Comparison of ENCODE assay signal across 8 cellular contexts in the genomic region with DNA sequence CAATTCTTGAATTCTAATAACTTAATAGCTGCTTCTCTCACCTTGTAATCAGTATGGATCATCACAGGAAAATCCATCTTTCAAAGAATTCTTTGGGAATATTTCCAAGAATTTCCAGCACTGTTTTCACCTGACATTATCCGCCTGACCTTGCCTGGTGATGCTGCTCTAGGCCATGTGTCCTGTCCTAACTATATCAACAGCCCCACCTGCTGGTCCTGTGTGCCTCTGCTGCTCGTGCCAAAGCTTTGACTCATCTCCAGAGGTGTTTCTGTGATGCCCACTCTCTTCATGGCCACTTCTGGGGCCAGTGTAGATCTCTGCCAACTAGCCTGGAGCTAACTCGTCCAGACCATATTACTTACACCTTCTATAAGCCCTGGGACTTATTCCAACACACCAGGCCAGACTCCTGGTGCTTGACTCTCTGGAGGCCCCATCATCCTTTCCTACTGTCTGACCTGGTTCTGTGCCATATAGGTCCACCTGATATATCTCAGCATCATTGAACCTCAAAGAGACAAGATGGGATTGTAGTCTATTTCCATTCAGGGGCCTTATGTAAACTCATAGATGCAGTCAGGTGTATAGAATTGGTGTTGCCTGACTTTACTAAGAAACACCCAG.
DNase-seq lines count a peak whose midpoint lies in the region; ATAC-seq and TF ChIP-seq lines count a peak whose summit lies in the region.

No MANE protein-coding gene starts in this region.

- POLR2A ChIA-PET in OCI-LY7 (lab: Charles Lee): interaction anchor here (0.6 kb wide), 1 partner anchor 66 kb away, joined by 4 read pairs; no protein-coding TSS in a partner anchor

- no peak for TF ChIP-seq EP300 in transverse colon (IDR thresholded peaks at IDR 0.05; ENCODE audit: low read depth)

- H3K4ac ChIP-seq in neuronal stem cell (ENCODE audit: low read length): no peak overlapping the region

- H2BK5ac ChIP-seq in neuronal stem cell (ENCODE audit: low read length): no peak overlapping the region

- H2AK5ac ChIP-seq in neuronal stem cell (ENCODE audit: low read depth, low read length): no peak overlapping the region

- no TSS peak for BruUV-seq in OCI-LY7 (replicated peaks; lab: Mats Ljungman, UMichigan)

- in situ Hi-C loops in transverse colon (cut with MboI; ENCODE audit: low pct_ligation_motif_present in 1 of 4, low pct_unique_long_range_greater_than_20kb in 1 of 4, low sequenced_read_pairs in 3 of 4): no loop called here

- H3K4me1 ChIP-seq in OCI-LY7 (ENCODE audit: insufficient read depth, low read length, poor library complexity, severe bottlenecking) (no peaks in the 10 kb centered on the region), fibroblast of lung (ENCODE audit: control insufficient read depth, extremely low read depth, insufficient read depth, low read length) (no peaks in the 10 kb centered on the region), neuronal stem cell (ENCODE audit: control insufficient read depth in 2 of 2, insufficient read depth in 1 of 2, low read depth in 1 of 2, low read length in 2 of 2) (peaks cover 5 to 11% of the 10 kb centered on the region in 2 donors), transverse colon (no peaks in the 10 kb centered on the region)

- no peaks in the 10 kb centered on the region for H3K36me3 ChIP-seq in OCI-LY7 (ENCODE audit: insufficient read depth, low read length)
- no peaks in the 10 kb centered on the region for H3K36me3 ChIP-seq in fibroblast of lung (ENCODE audit: control insufficient read depth, insufficient read depth, low read length)
- no peaks in the 10 kb centered on the region for H3K36me3 ChIP-seq in neuronal stem cell (replicated peaks in 1 of 2; ENCODE audit: control insufficient read depth in 2 of 2, insufficient read depth in 2 of 2, low read length in 2 of 2)
- no peaks in the 10 kb centered on the region for H3K36me3 ChIP-seq in transverse colon

- H3K27me3 ChIP-seq in fibroblast of lung (ENCODE audit: control insufficient read depth, insufficient read depth, low read length) (no peaks in the 10 kb centered on the region), neuronal stem cell (ENCODE audit: control insufficient read depth in 3 of 3, insufficient read depth in 3 of 3, low read depth in 1 of 3, low read length in 3 of 3) (peaks cover 0 to 3% (median 0%) of the 10 kb centered on the region in 3 experiments), transverse colon (no peaks in the 10 kb centered on the region)

- TF ChIP-seq POLR2A in transverse colon (IDR thresholded peaks at IDR 0.05): no peak

- no peak overlapping the region for H3K23ac ChIP-seq in neuronal stem cell (ENCODE audit: low read depth, low read length, poor library complexity)

- no peak overlapping the region for H3K27ac ChIP-seq in OCI-LY7 (ENCODE audit: low read depth, low read length, poor library complexity, severe bottlenecking)
- no peak overlapping the region for H3K27ac ChIP-seq in fibroblast of lung (ENCODE audit: insufficient read depth, low read length)
- no peak overlapping the region for H3K27ac ChIP-seq in neuronal stem cell (replicated peaks; ENCODE audit: low read length)
- H3K27ac ChIP-seq in transverse colon: no peak overlapping the region

- ATAC-seq in GM18873 (IDR thresholded peaks at IDR 0.05; ENCODE audit: low FRiP score, unreplicated experiment) (peak; percentile 65), HG03521 (IDR thresholded peaks at IDR 0.05; ENCODE audit: unreplicated experiment) (peak; percentile 75)

- no peak overlapping the region for H4K8ac ChIP-seq in neuronal stem cell (ENCODE audit: low read depth, low read length)

- H4K91ac ChIP-seq in neuronal stem cell (ENCODE audit: low read depth, low read length, poor library complexity): no peak overlapping the region

- H4K20me1 ChIP-seq in OCI-LY7 (ENCODE audit: insufficient read depth, low read length) (no peaks in the 10 kb centered on the region), fibroblast of lung (ENCODE audit: control insufficient read depth, extremely low read depth, insufficient read depth, low read length) (no peaks in the 10 kb centered on the region)

- TF ChIP-seq CTCF in AG10803 (conservative IDR thresholded peaks at IDR 0.05; ENCODE audit: low read length) (peak; percentile 67), OCI-LY7 (conservative IDR thresholded peaks at IDR 0.05; ENCODE audit: low read length) (peak; percentile 90), fibroblast of lung (conservative IDR thresholded peaks at IDR 0.05 in 1 of 2, IDR thresholded peaks at IDR 0.05 in 1 of 2; ENCODE audit: low read depth in 1 of 2, low read length in 2 of 2) (peak; percentile 64 to 85), transverse colon (IDR thresholded peaks at IDR 0.05) (peak; percentile 39 to 56 (median 53))

- no peaks in the 10 kb centered on the region for H3K79me2 ChIP-seq in OCI-LY7 (ENCODE audit: insufficient read depth, low read depth, low read length)
- H3K79me2 ChIP-seq in fibroblast of lung (ENCODE audit: control insufficient read depth, insufficient read depth, low read length): no peaks in the 10 kb centered on the region

- no peaks in the 10 kb centered on the region for H3K9me2 ChIP-seq in OCI-LY7 (ENCODE audit: insufficient read depth, low read length)

- no peak overlapping the region for H2BK15ac ChIP-seq in neuronal stem cell (ENCODE audit: low read length)

- peak; percentile 52 for DNase-seq in AG10803 (ENCODE audit: low read depth)
- peak; percentile 57 for DNase-seq in OCI-LY7 (ENCODE audit: low spot score)
- DNase-seq in activated T-cell treated with anti-CD3 and anti-CD28 coated beads, Interleukin-2, amount 50 U/mL, for 1 hour: peak; percentile 43
- DNase-seq in fibroblast of lung (ENCODE audit: low read depth in 2 of 2): peak; percentile 65 to 75
- DNase-seq in neuronal stem cell (ENCODE audit: low spot score): peak; percentile 43
- peak; percentile 51 for DNase-seq in transverse colon

- CTCF ChIA-PET in OCI-LY7 (lab: Charles Lee; ENCODE audit: unreplicated experiment): no interaction called here

- H3K14ac ChIP-seq in neuronal stem cell (ENCODE audit: low read length): no peak overlapping the region

- H2BK120ac ChIP-seq in neuronal stem cell (ENCODE audit: low read depth, low read length): no peak overlapping the region

- no peak overlapping the region for H3K9ac ChIP-seq in fibroblast of lung (ENCODE audit: insufficient read depth, low read length)
- no peak overlapping the region for H3K9ac ChIP-seq in neuronal stem cell (ENCODE audit: low read depth, low read length, poor library complexity)

- intact Hi-C loops in OCI-LY7 (cut with micrococcal nuclease; ENCODE audit: unreplicated experiment) (loop anchor here (5.0 kb wide), 2 partner anchors 478 to 493 kb away; no protein-coding TSS in a partner anchor), transverse colon (cut with DNase I; ENCODE audit: low total_unique reads) (no loop called here)

- H2AFZ ChIP-seq in OCI-LY7 (ENCODE audit: low read length) (no peak overlapping the region), fibroblast of lung (ENCODE audit: low read length) (no peak overlapping the region), neuronal stem cell (ENCODE audit: low read length) (no peak overlapping the region)

- H3K9me3 ChIP-seq in OCI-LY7 (ENCODE audit: low read length) (no peaks in the 10 kb centered on the region), fibroblast of lung (ENCODE audit: control insufficient read depth, insufficient read depth, low read depth, low read length) (no peaks in the 10 kb centered on the region), neuronal stem cell (replicated peaks in 1 of 2; ENCODE audit: control insufficient read depth in 2 of 2, insufficient read depth in 1 of 2, low read depth in 1 of 2, low read length in 2 of 2) (peaks cover 0 to 2% of the 10 kb centered on the region in 2 donors), transverse colon (no peaks in the 10 kb centered on the region)

- no CpG with 5 or more reads among the region's 3 CpGs for WGBS in neuronal stem cell (ENCODE audit: extremely low coverage in 2 of 2, insufficient read length in 2 of 2, insufficient replicate concordance in 1 of 2), 2 donors
- 33 to 42% methylated on average over 2 to 3 of the region's 3 CpGs for WGBS in transverse colon (ENCODE audit: low coverage in 1 of 2), 2 donors

- no peak overlapping the region for H3K18ac ChIP-seq in neuronal stem cell (ENCODE audit: low read length)

- H3K79me1 ChIP-seq in neuronal stem cell (ENCODE audit: low read depth, low read length): no peaks in the 10 kb centered on the region

- no peak overlapping the region for H2BK12ac ChIP-seq in neuronal stem cell (ENCODE audit: low read length)

- H3K4me3 ChIP-seq in AG10803 (ENCODE audit: low read length) (no peak overlapping the region), OCI-LY7 (ENCODE audit: low read depth, low read length, poor library complexity, severe bottlenecking) (no peak overlapping the region), fibroblast of lung (replicated peaks in 1 of 4; ENCODE audit: control extremely low read depth in 1 of 4, insufficient read depth in 1 of 4, low read depth in 3 of 4, low read length in 4 of 4) (no peak overlapping the region), neuronal stem cell (ENCODE audit: low read length in 2 of 2) (no peak overlapping the region), transverse colon (no peak overlapping the region)

- H3K4me2 ChIP-seq in OCI-LY7 (ENCODE audit: low read length) (no peak overlapping the region), fibroblast of lung (ENCODE audit: extremely low read depth, insufficient read depth, low read length) (no peak overlapping the region), neuronal stem cell (ENCODE audit: insufficient read depth, low read length, poor library complexity, severe bottlenecking) (no peak overlapping the region)
